8 cellular contexts compared by ENCODE assay signal in genomic region chr2:237421542-237422047, GRCh38. TPM values are rescaled to one million over a fixed set of nuclear protein-coding genes. Genes with fewer than 3 reads are reported as not detected.
A peak's percentile ranks its signal among the peaks of the same experiment; 100 is the strongest.
DNase-seq lines count a peak whose midpoint lies in the region; ATAC-seq, FAIRE-seq and TF ChIP-seq lines count a peak whose summit lies in the region.

No MANE protein-coding gene starts in this region.

- peak; percentile 46 for DNase-seq in GM12891 (ENCODE audit: insufficient read length, low spot score)
- DNase-seq in NCI-H146 (lab: John Stamatoyannopoulos, UW) = peak; percentile 79
- DNase-seq in T1000 (lab: John Stamatoyannopoulos, UW) = peak; percentile 79
- no peak for DNase-seq in GM12878 (ENCODE audit: low read depth, low spot score)
- DNase-seq in iPS-NIHi11 (ENCODE audit: low spot score) = peak; percentile 81

- peaks cover 0 to 2% of the 10 kb centered on the region in 2 experiments; a peak in 3 of 4 replicates for H3K27me3 ChIP-seq in GM12878 (replicated peaks in 1 of 2; ENCODE audit: control insufficient read depth in 2 of 2, insufficient read depth in 2 of 2, low read length in 1 of 2)
- no peaks in the 10 kb centered on the region for H3K27me3 ChIP-seq in skeletal muscle tissue (ENCODE audit: control insufficient read depth in 3 of 3, insufficient read depth in 3 of 3, low read length in 3 of 3)

- TF ChIP-seq EP300 in GM12878 (IDR thresholded peaks at IDR 0.05; ENCODE audit: borderline replicate concordance in 1 of 2, control insufficient read depth in 1 of 2, low read depth in 2 of 2, low read length in 2 of 2) = no peak

- SMC1A ChIA-PET in GM12878 (lab: Charles Lee; ENCODE audit: uncharacterized antibody, unreplicated experiment) = interaction anchor here (0.6 to 3.0 kb wide), 8 partner anchors 11 to 421 kb away, joined by 3 to 13 read pairs (median 5); no protein-coding TSS in a partner anchor

- peak; percentile 55 for FAIRE-seq in GM12891 (lab: Jason Lieb, UNC)
- FAIRE-seq in GM12878 (lab: Jason Lieb, UNC) = peak; percentile 75

- H3K4me2 ChIP-seq in GM12878 (ENCODE audit: control insufficient read depth, insufficient read depth) = no peak overlapping the region

- intact Hi-C loops in GM12878 (cut with micrococcal nuclease; ENCODE audit: unreplicated experiment) = loop anchor here (2.0 to 5.0 kb wide), 2 partner anchors 53 to 151 kb away; no protein-coding TSS in a partner anchor

- H3K4me3 ChIP-seq in GM12878 (no peak overlapping the region), skeletal muscle tissue (ENCODE audit: low read length in 3 of 3) (peak overlapping the region; percentile 38 to 58 (median 47))

- POLR2A ChIA-PET in GM12878 (lab: Charles Lee) = no interaction called here

- TF ChIP-seq POLR2A in GM12891 (IDR thresholded peaks at IDR 0.05; ENCODE audit: low read depth, low read length) (no peak), GM12878 (IDR thresholded peaks at IDR 0.05; ENCODE audit: low read depth, low read length) (no peak)

- H4K20me1 ChIP-seq in GM12878 (ENCODE audit: control insufficient read depth, insufficient read depth) = no peaks in the 10 kb centered on the region

- ATAC-seq in GM12878 (peak; percentile 83), GM18870 (IDR thresholded peaks at IDR 0.05; ENCODE audit: unreplicated experiment) (no peak), GM19455 (IDR thresholded peaks at IDR 0.05; ENCODE audit: unreplicated experiment) (no peak)

- CTCF ChIA-PET in GM12878 (lab: Yijun Ruan, JAX) = interaction anchor here (0.6 to 4.6 kb wide), 30 partner anchors 8 to 957 kb away, joined by 3 to 70 read pairs (median 4); no protein-coding TSS in a partner anchor

- TF ChIP-seq CTCF in GM12878 (IDR thresholded peaks at IDR 0.05 in 2 of 3, conservative IDR thresholded peaks at IDR 0.05 in 1 of 3; ENCODE audit: control insufficient read depth in 2 of 3, extremely low read depth in 1 of 3, insufficient read depth in 1 of 3, low read depth in 3 of 3, low read length in 3 of 3) = peak; percentile 63 to 84 (median 70)

- H3K79me2 ChIP-seq in GM12878 (ENCODE audit: control insufficient read depth, insufficient read depth, low read length) = no peaks in the 10 kb centered on the region

- H3K36me3 ChIP-seq in GM12878 (ENCODE audit: control insufficient read depth in 2 of 2, insufficient read depth in 2 of 2, low read length in 1 of 2) = no peaks in the 10 kb centered on the region
- no peaks in the 10 kb centered on the region for H3K36me3 ChIP-seq in skeletal muscle tissue (ENCODE audit: control insufficient read depth in 3 of 3, insufficient read depth in 3 of 3, low read length in 3 of 3)

- H3K4me1 ChIP-seq in GM12878 (ENCODE audit: control insufficient read depth, insufficient read depth, low read length) = no peaks in the 10 kb centered on the region
- H3K4me1 ChIP-seq in skeletal muscle tissue (ENCODE audit: control insufficient read depth in 3 of 3, insufficient read depth in 3 of 3, low read length in 3 of 3) = peaks cover 11 to 19% (median 12%) of the 10 kb centered on the region in 3 donors

- RAD21 ChIA-PET in GM12878 (lab: Charles Lee; ENCODE audit: unreplicated experiment) = interaction anchor here (0.6 to 4.0 kb wide), 5 partner anchors 12 to 336 kb away, joined by 3 to 32 read pairs (median 3); partner anchors contain the start of gene COPS8

- 5% methylated on average over 20 of the region's 20 CpGs for WGBS in GM12878 (ENCODE audit: insufficient coverage, insufficient replicate concordance, low lambda C conversion rate, missing lambda C conversion rate)

- peak; percentile 56 for TF ChIP-seq RAD21 in GM12878 (IDR thresholded peaks at IDR 0.05; ENCODE audit: insufficient read depth, low read depth, low read length)

- H3K9me3 ChIP-seq in GM12878 (replicated peaks; ENCODE audit: control insufficient read depth, insufficient read depth, low read length) (no peaks in the 10 kb centered on the region), skeletal muscle tissue (ENCODE audit: control insufficient read depth in 3 of 3, low read length in 3 of 3) (no peaks in the 10 kb centered on the region)

- BruUV-seq in GM12878 (replicated peaks; lab: Mats Ljungman, UMichigan) = no TSS peak

- peak overlapping the region; percentile 61 for H2AFZ ChIP-seq in GM12878 (ENCODE audit: control insufficient read depth, low read depth, low read length)

- H3K9ac ChIP-seq in GM12878 (ENCODE audit: control insufficient read depth, insufficient read depth, low read length) (no peak overlapping the region), skeletal muscle tissue (ENCODE audit: low read depth in 1 of 3, low read length in 3 of 3) (peak overlapping the region; percentile 15 to 63 (median 42))

- no peak overlapping the region for H3K27ac ChIP-seq in GM12878 (ENCODE audit: control insufficient read depth, insufficient read depth)
- peak overlapping the region; percentile 28 for H3K27ac ChIP-seq in skeletal muscle tissue (ENCODE audit: low read depth, low read length)

- in situ Hi-C loops in GM12878 (cut with MboI) = no loop called here

TF ChIP-seq in GM12891, 5 proteins besides CTCF, POLR2A, EP300 and RAD21:
- TF ChIP-seq PAX5 (IDR thresholded peaks at IDR 0.05; ENCODE audit: insufficient read depth, low read length, severe bottlenecking) (no peak), POU2F2 (IDR thresholded peaks at IDR 0.05; ENCODE audit: low read depth, low read length) (no peak), TAF1 (IDR thresholded peaks at IDR 0.05; ENCODE audit: low read depth, low read length) (no peak), SPI1 (IDR thresholded peaks at IDR 0.05; ENCODE audit: low read depth, low read length) (no peak), POLR2AphosphoS5 (IDR thresholded peaks at IDR 0.05; ENCODE audit: low read depth, low read length) (no peak)
TF ChIP-seq in GM12891: peak in this region for 0.

TF ChIP-seq in GM12878, 131 proteins besides CTCF, POLR2A, EP300 and RAD21:
- 0 out of 2 replicates have a peak, but pooled peaks have one; percentile 40 for TF ChIP-seq YY1 (IDR thresholded peaks at IDR 0.05; ENCODE audit: low read depth, low read length)
- TF ChIP-seq MEF2B (IDR thresholded peaks at IDR 0.05; ENCODE audit: partially characterized antibody, poor library complexity, severe bottlenecking) = no peak
- TF ChIP-seq RCOR1 (conservative IDR thresholded peaks at IDR 0.05; ENCODE audit: low read depth, low read length) = no peak
- TF ChIP-seq POU2F2 (IDR thresholded peaks at IDR 0.05; ENCODE audit: borderline replicate concordance, low read depth, low read length) = peak; percentile 11; the same call in 1 of the 3 replicates
- TF ChIP-seq TARDBP (IDR thresholded peaks at IDR 0.05; ENCODE audit: borderline replicate concordance) = no peak
- peak; percentile 80 for TF ChIP-seq SMC3 (IDR thresholded peaks at IDR 0.05; ENCODE audit: borderline replicate concordance, low read length)
- no peak for TF ChIP-seq NFYA (IDR thresholded peaks at IDR 0.05; ENCODE audit: borderline replicate concordance, low read depth, low read length)
- 0 out of 2 replicates have a peak, but pooled peaks have one; percentile 42 for TF ChIP-seq TCF12 (IDR thresholded peaks at IDR 0.05; ENCODE audit: low read depth, low read length)
- peak; percentile 33; the same call in 1 of the 2 replicates for TF ChIP-seq TCF3 (IDR thresholded peaks at IDR 0.05; ENCODE audit: borderline replicate concordance, insufficient read depth, low read depth, low read length)
- TF ChIP-seq ZBTB4 (CRISPR knock-in tag; IDR thresholded peaks at IDR 0.05) = no peak
- no peak for TF ChIP-seq GABPA (IDR thresholded peaks at IDR 0.05; ENCODE audit: low read depth)
TF ChIP-seq in GM12878: peak in this region for 5.

RNA-seq across cellular contexts. Expression of gene COL6A3, which starts 7.6 kb away (rescaled TPM):
- 0.05 TPM for polyA plus RNA-seq in GM12891 (2012; ENCODE audit: low read depth, missing spikeins)
- total RNA-seq in GM12878 (2013; cell fraction: nucleolus; rRNA removed) = 0.07 and 0.48 TPM in 2 replicates
- not detected in 2 replicates for total RNA-seq in GM12878 (2014; rRNA removed)
- total RNA-seq in GM12878 (2014; rRNA removed; fragmentation: Illumina TruSeq; extraction: Trizol) = 0.05 TPM in 1 of 2 replicates, not detected in the other
- total RNA-seq in GM12878 (2021) = 0.43 and 0.51 TPM in 2 replicates
- not detected for polyA plus RNA-seq in GM12878 (2011; ENCODE audit: low read depth)
- polyA plus RNA-seq in GM12878 (2011; rRNA removed) = 0.01 TPM in 1 of 2 replicates, not detected in the other
- under 0.01 TPM in 1 of 2 replicates, not detected in the other for polyA plus RNA-seq in GM12878 (2011; cell fraction: cytosol; rRNA removed)
- polyA plus RNA-seq in GM12878 (2011; cell fraction: nucleus; rRNA removed) = 0.03 TPM in 2 replicates
- 0.04 TPM in 1 of 2 replicates, not detected in the other for polyA plus RNA-seq in GM12878 (2012)
- polyA plus RNA-seq in GM12878 (2014; fragmentation: Illumina TruSeq; extraction: Trizol) = 0.01 and 0.14 TPM in 2 replicates
- not detected for polyA plus RNA-seq in GM12878 (2014; fragmentation: Nextera tagmentation; extraction: Ambion mirVana)
- polyA plus RNA-seq in GM12878 (2014; rRNA removed) = 0.01 and 0.03 TPM in 2 replicates
- polyA plus RNA-seq in GM12878 (2016; fragmentation: Nextera tagmentation; extraction: Ambion mirVana) = under 1 TPM; 0.16 to 0.19 TPM
- polyA minus RNA-seq in GM12878 (2011; rRNA and poly(A)+ RNA removed) = not detected in 2 replicates
- not detected in 2 replicates for polyA minus RNA-seq in GM12878 (2011; cell fraction: cytosol; rRNA and poly(A)+ RNA removed)
- 0.60 TPM in 1 of 2 replicates, not detected in the other for polyA minus RNA-seq in GM12878 (2011; cell fraction: nucleus; rRNA and poly(A)+ RNA removed)
- 365 TPM for total RNA-seq in skeletal muscle tissue

Comparison
In these comparisons a context has a peak if more than half of its experiments do, and no peak if none do; other contexts are left out.
1. RNA of gene COL6A3, which starts 7.6 kb away (total RNA-seq): 365 TPM in skeletal muscle tissue (single experiment); 0.05 to 0.51 TPM in GM12878; every median in the first group is over 100 times any median in the second.